ENCODE assay signal across 3 cellular contexts in the genomic region with DNA sequence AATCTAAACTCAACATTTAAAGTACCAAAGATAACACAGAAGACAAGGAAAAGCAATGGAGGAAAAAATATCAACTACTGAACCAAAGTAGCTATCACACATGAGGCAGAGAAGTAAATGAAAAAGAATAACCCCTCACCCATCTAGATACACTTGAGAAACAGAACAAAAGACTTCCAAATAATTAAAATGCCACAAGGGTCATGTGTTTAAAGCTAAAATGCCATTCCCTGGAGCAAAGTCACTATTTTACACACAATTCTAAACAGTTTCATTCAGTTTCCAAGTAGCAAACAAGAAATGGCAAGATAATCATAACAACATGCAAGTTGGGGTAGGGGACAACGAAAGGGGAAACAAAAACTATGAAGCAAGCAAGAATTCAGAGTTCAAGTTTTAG.
TF ChIP-seq lines count a peak whose summit lies in the region.

No MANE protein-coding gene starts in this region.

TF ChIP-seq in SK-N-SH, 30 proteins besides CTCF, POLR2A, EP300 and RAD21:
- TF ChIP-seq, protein P1, sequence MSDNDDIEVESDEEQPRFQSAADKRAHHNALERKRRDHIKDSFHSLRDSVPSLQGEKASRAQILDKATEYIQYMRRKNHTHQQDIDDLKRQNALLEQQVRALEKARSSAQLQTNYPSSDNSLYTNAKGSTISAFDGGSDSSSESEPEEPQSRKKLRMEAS (IDR thresholded peaks at IDR 0.05; ENCODE audit: low read depth): no peak
- TF ChIP-seq GABPA (IDR thresholded peaks at IDR 0.05; ENCODE audit: low read depth) (no peak), FOXJ3 (CRISPR knock-in tag; IDR thresholded peaks at IDR 0.05) (no peak), MXI1 (IDR thresholded peaks at IDR 0.05; ENCODE audit: low read depth, low read length) (no peak), SIN3A (IDR thresholded peaks at IDR 0.05; ENCODE audit: borderline replicate concordance, low read depth, low read length) (no peak), ELF1 (IDR thresholded peaks at IDR 0.05) (no peak), RXRA (IDR thresholded peaks at IDR 0.05; ENCODE audit: borderline replicate concordance, low read depth) (no peak), EZH2phosphoT487 (IDR thresholded peaks at IDR 0.05; ENCODE audit: borderline replicate concordance, low read depth) (no peak), MEF2A (IDR thresholded peaks at IDR 0.05; ENCODE audit: borderline replicate concordance, low read depth) (no peak), RFX5 (IDR thresholded peaks at IDR 0.05; ENCODE audit: low read length) (no peak), NRF1 (IDR thresholded peaks at IDR 0.05; ENCODE audit: low read depth, low read length) (no peak), TAF1 (IDR thresholded peaks at IDR 0.05; ENCODE audit: borderline replicate concordance, low read depth, low read length) (no peak)
- TF ChIP-seq, protein P2, sequence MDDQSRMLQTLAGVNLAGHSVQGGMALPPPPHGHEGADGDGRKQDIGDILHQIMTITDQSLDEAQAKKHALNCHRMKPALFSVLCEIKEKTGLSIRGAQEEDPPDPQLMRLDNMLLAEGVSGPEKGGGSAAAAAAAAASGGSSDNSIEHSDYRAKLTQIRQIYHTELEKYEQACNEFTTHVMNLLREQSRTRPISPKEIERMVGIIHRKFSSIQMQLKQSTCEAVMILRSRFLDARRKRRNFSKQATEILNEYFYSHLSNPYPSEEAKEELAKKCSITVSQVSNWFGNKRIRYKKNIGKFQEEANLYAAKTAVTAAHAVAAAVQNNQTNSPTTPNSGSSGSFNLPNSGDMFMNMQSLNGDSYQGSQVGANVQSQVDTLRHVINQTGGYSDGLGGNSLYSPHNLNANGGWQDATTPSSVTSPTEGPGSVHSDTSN (IDR thresholded peaks at IDR 0.05): no peak
- TF ChIP-seq, protein P3, sequence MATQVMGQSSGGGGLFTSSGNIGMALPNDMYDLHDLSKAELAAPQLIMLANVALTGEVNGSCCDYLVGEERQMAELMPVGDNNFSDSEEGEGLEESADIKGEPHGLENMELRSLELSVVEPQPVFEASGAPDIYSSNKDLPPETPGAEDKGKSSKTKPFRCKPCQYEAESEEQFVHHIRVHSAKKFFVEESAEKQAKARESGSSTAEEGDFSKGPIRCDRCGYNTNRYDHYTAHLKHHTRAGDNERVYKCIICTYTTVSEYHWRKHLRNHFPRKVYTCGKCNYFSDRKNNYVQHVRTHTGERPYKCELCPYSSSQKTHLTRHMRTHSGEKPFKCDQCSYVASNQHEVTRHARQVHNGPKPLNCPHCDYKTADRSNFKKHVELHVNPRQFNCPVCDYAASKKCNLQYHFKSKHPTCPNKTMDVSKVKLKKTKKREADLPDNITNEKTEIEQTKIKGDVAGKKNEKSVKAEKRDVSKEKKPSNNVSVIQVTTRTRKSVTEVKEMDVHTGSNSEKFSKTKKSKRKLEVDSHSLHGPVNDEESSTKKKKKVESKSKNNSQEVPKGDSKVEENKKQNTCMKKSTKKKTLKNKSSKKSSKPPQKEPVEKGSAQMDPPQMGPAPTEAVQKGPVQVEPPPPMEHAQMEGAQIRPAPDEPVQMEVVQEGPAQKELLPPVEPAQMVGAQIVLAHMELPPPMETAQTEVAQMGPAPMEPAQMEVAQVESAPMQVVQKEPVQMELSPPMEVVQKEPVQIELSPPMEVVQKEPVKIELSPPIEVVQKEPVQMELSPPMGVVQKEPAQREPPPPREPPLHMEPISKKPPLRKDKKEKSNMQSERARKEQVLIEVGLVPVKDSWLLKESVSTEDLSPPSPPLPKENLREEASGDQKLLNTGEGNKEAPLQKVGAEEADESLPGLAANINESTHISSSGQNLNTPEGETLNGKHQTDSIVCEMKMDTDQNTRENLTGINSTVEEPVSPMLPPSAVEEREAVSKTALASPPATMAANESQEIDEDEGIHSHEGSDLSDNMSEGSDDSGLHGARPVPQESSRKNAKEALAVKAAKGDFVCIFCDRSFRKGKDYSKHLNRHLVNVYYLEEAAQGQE (IDR thresholded peaks at IDR 0.05; ENCODE audit: low read depth, low read length): no peak

TF ChIP-seq in SK-N-SH treated with all-trans-retinoic acid at 6 μM for 48 hours, 23 proteins besides CTCF, POLR2A, EP300 and RAD21:
- TF ChIP-seq ARNTL (CRISPR knock-in tag; IDR thresholded peaks at IDR 0.05; ENCODE audit: borderline replicate concordance, low read depth): no peak
- TF ChIP-seq ZC3H10 (CRISPR knock-in tag; IDR thresholded peaks at IDR 0.05): no peak

TF ChIP-seq in K562, 482 proteins besides CTCF, POLR2A, EP300 and RAD21:
- no peak for TF ChIP-seq EGR1 (conservative IDR thresholded peaks at IDR 0.05)
TF ChIP-seq in K562: peak in this region for 0.
